In genomic region chr20:18088298-18088697, GRCh38 we compare ENCODE assay signal across 2 cellular contexts. TPM values are rescaled to one million over a fixed set of nuclear protein-coding genes. Genes with fewer than 3 reads are reported as not detected.
"Had no signal": no experiment of that assay in that cellular context is flagged by ENCODE, and none has a peak within 500 bp of the region (broad histone marks: within the 10 kb centered on the region; RNA-seq: fewer than 3 reads in every experiment).

No MANE protein-coding gene starts in this region.

RNA-seq across cellular contexts. Expression of gene OVOL2, which starts 30.6 kb away (rescaled TPM):
- total RNA-seq: subcutaneous adipose tissue, tibial nerve had no signal
